8 cellular contexts compared by ENCODE assay signal in genomic region chr14:34715108-34715863, GRCh38. TPM values are rescaled to one million over a fixed set of nuclear protein-coding genes. Genes with fewer than 3 reads are reported as not detected.
A peak's percentile ranks its signal among the peaks of the same experiment; 100 is the strongest.
DNase-seq lines count a peak whose midpoint lies in the region; ATAC-seq and TF ChIP-seq lines count a peak whose summit lies in the region.

No MANE protein-coding gene starts in this region.

- WGBS in liver: 33% methylated on average over 9 of the region's 9 CpGs
- 51% methylated on average over 9 of the region's 9 CpGs for WGBS in thyroid gland, 2 donors

- no peak for TF ChIP-seq POLR2A in thyroid gland (IDR thresholded peaks at IDR 0.05)

- CTCF ChIA-PET in activated CD8-positive, alpha-beta memory T cell treated with anti-CD3 and anti-CD28 coated beads, Interleukin-2, amount 10 ng/mL, durations not matched to agents 7 days and 5 days (lab: Charles Lee): interaction anchor here (0.7 to 3.0 kb wide), 4 partner anchors 8 to 87 kb away, joined by 3 to 23 read pairs (median 4); no protein-coding TSS in a partner anchor

- peaks cover 0 to 28% (median 8%) of the 10 kb centered on the region in 4 donors for H3K4me1 ChIP-seq in liver (ENCODE audit: control insufficient read depth in 4 of 4, insufficient read depth in 4 of 4, low read length in 3 of 4)
- peaks cover 4 to 15% of the 10 kb centered on the region in 2 donors for H3K4me1 ChIP-seq in thyroid gland

- no peaks in the 10 kb centered on the region for H3K9me3 ChIP-seq in liver (ENCODE audit: control insufficient read depth in 4 of 4, low read length in 3 of 4)
- H3K9me3 ChIP-seq in thyroid gland: no peaks in the 10 kb centered on the region

- intact Hi-C loops in thyroid gland (cut with DNase I): no loop called here

- no peak for DNase-seq in activated CD8-positive, alpha-beta memory T cell treated with anti-CD3 and anti-CD28 coated beads, Interleukin-2, amount 10 ng/mL, durations not matched to agents 7 days and 5 days
- DNase-seq in activated CD8-positive, alpha-beta memory T cell treated with anti-CD3 and anti-CD28 coated beads for 24 hours: no peak
- no peak for DNase-seq in thyroid gland
- no peak for DNase-seq in pons (ENCODE audit: low spot score)
- no peak for DNase-seq in NCI-H226
- DNase-seq in activated CD4-positive, alpha-beta T cell treated with anti-CD3 and anti-CD28 coated beads, Interleukin-2, amount 50 U/mL, for 1 hour: no peak

- H3K27ac ChIP-seq in angular gyrus (ENCODE audit: low read depth, low read length): peak overlapping the region; percentile 95
- peak overlapping the region; percentile 97 to 98 for H3K27ac ChIP-seq in liver (ENCODE audit: low read depth in 1 of 2, low read length in 2 of 2)
- peak overlapping the region; percentile 96 to 99 (median 99) for H3K27ac ChIP-seq in thyroid gland

- peak overlapping the region; percentile 69 for H3K27ac Mint-ChIP-seq in activated CD8-positive, alpha-beta memory T cell treated with anti-CD3 and anti-CD28 coated beads, Interleukin-2, amount 10 ng/mL, durations not matched to agents 7 days and 5 days

- H3K4me3 ChIP-seq in liver (ENCODE audit: low read depth in 1 of 3, low read length in 3 of 3) (peak overlapping the region; percentile 57 to 75 (median 69)), thyroid gland (replicated peaks in 1 of 3) (peak overlapping the region; percentile 29 to 87 (median 76))

- H3K9me3 Mint-ChIP-seq in activated CD8-positive, alpha-beta memory T cell treated with anti-CD3 and anti-CD28 coated beads, Interleukin-2, amount 10 ng/mL, durations not matched to agents 7 days and 5 days (ENCODE audit: low read depth): no peaks in the 10 kb centered on the region

- TF ChIP-seq RAD21 in liver (IDR thresholded peaks at IDR 0.05): no peak

- no peaks in the 10 kb centered on the region for H3K27me3 ChIP-seq in liver (ENCODE audit: control insufficient read depth in 4 of 4, insufficient read depth in 4 of 4, low read length in 3 of 4)
- no peaks in the 10 kb centered on the region for H3K27me3 ChIP-seq in thyroid gland

- H3K9ac ChIP-seq in liver (ENCODE audit: low read depth in 1 of 2, low read length in 2 of 2): peak overlapping the region; percentile 73 to 74

- peaks cover 8% of the 10 kb centered on the region for H3K27me3 Mint-ChIP-seq in activated CD8-positive, alpha-beta memory T cell treated with anti-CD3 and anti-CD28 coated beads, Interleukin-2, amount 10 ng/mL, durations not matched to agents 7 days and 5 days

- ATAC-seq in activated CD8-positive, alpha-beta memory T cell treated with anti-CD3 and anti-CD28 coated beads, Interleukin-2, amount 10 ng/mL, durations not matched to agents 7 days and 5 days: no peak

- H3K36me3 ChIP-seq in liver (ENCODE audit: control insufficient read depth in 4 of 4, insufficient read depth in 3 of 4, low read depth in 1 of 4, low read length in 3 of 4) (peaks cover 2 to 8% (median 5%) of the 10 kb centered on the region in 4 donors), thyroid gland (no peaks in the 10 kb centered on the region)

- no peak for TF ChIP-seq CTCF in liver (IDR thresholded peaks at IDR 0.05; ENCODE audit: low read depth, low read length, missing input control)
- no peak for TF ChIP-seq CTCF in thyroid gland (IDR thresholded peaks at IDR 0.05)

- peaks cover 9% of the 10 kb centered on the region for H3K36me3 Mint-ChIP-seq in activated CD8-positive, alpha-beta memory T cell treated with anti-CD3 and anti-CD28 coated beads, Interleukin-2, amount 10 ng/mL, durations not matched to agents 7 days and 5 days

- H3K4me3 Mint-ChIP-seq in activated CD8-positive, alpha-beta memory T cell treated with anti-CD3 and anti-CD28 coated beads, Interleukin-2, amount 10 ng/mL, durations not matched to agents 7 days and 5 days: peak overlapping the region; percentile 92

- H3K4me1 Mint-ChIP-seq in activated CD8-positive, alpha-beta memory T cell treated with anti-CD3 and anti-CD28 coated beads, Interleukin-2, amount 10 ng/mL, durations not matched to agents 7 days and 5 days: peaks cover 17% of the 10 kb centered on the region

TF ChIP-seq in liver, 16 proteins besides CTCF, POLR2A, EP300 and RAD21:
- TF ChIP-seq JUND (IDR thresholded peaks at IDR 0.05) (no peak), YY1 (IDR thresholded peaks at IDR 0.05) (no peak), MAX (IDR thresholded peaks at IDR 0.05) (no peak), GABPA (IDR thresholded peaks at IDR 0.05 in 1 of 2, conservative IDR thresholded peaks at IDR 0.05 in 1 of 2) (no peak), HNF4A (conservative IDR thresholded peaks at IDR 0.05) (no peak), NR2F2 (IDR thresholded peaks at IDR 0.05) (no peak), FOXA1 (IDR thresholded peaks at IDR 0.05) (no peak), RXRA (IDR thresholded peaks at IDR 0.05) (no peak), TAF1 (conservative IDR thresholded peaks at IDR 0.05) (no peak), SP1 (IDR thresholded peaks at IDR 0.05) (no peak), FOXA2 (IDR thresholded peaks at IDR 0.05) (no peak), REST (IDR thresholded peaks at IDR 0.05) (no peak), HNF4G (IDR thresholded peaks at IDR 0.05) (no peak), EGR1 (IDR thresholded peaks at IDR 0.05; ENCODE audit: low read depth in 2 of 2) (no peak)
- TF ChIP-seq, protein P1, sequence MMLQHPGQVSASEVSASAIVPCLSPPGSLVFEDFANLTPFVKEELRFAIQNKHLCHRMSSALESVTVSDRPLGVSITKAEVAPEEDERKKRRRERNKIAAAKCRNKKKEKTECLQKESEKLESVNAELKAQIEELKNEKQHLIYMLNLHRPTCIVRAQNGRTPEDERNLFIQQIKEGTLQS (IDR thresholded peaks at IDR 0.05): no peak
- TF ChIP-seq, protein P2, sequence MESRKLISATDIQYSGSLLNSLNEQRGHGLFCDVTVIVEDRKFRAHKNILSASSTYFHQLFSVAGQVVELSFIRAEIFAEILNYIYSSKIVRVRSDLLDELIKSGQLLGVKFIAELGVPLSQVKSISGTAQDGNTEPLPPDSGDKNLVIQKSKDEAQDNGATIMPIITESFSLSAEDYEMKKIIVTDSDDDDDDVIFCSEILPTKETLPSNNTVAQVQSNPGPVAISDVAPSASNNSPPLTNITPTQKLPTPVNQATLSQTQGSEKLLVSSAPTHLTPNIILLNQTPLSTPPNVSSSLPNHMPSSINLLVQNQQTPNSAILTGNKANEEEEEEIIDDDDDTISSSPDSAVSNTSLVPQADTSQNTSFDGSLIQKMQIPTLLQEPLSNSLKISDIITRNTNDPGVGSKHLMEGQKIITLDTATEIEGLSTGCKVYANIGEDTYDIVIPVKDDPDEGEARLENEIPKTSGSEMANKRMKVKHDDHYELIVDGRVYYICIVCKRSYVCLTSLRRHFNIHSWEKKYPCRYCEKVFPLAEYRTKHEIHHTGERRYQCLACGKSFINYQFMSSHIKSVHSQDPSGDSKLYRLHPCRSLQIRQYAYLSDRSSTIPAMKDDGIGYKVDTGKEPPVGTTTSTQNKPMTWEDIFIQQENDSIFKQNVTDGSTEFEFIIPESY (IDR thresholded peaks at IDR 0.05): no peak
TF ChIP-seq in liver: peak in this region for 0.

RNA-seq across cellular contexts. Expression of gene CFL2, which starts 0.9 kb away (rescaled TPM):
- 1 to 10 TPM; 6.9 to 7.4 TPM for total RNA-seq in activated CD8-positive, alpha-beta memory T cell treated with anti-CD3 and anti-CD28 coated beads, Interleukin-2, amount 10 ng/mL, durations not matched to agents 7 days and 5 days
- total RNA-seq in liver: 10 to 100 TPM; 37.2 to 70.2 TPM
- polyA plus RNA-seq in liver: 10 to 100 TPM; 55.1 to 76.1 TPM
- 10 to 100 TPM; 33.0 to 75.7 (median 41.4) TPM for total RNA-seq in thyroid gland

Comparison
In these comparisons a context has a peak if more than half of its experiments do, and no peak if none do; other contexts are left out.
1. RNA of gene CFL2, which starts 0.9 kb away (total RNA-seq): 37.2 to 70.2 TPM in liver and 33.0 to 75.7 TPM in thyroid gland; 6.9 to 7.4 TPM in activated CD8-positive, alpha-beta memory T cell treated with anti-CD3 and anti-CD28 coated beads, Interleukin-2, amount 10 ng/mL, durations not matched to agents 7 days and 5 days; every median in the first group is over 4 times any median in the second.
2. Peak in every context shown above with its lines, with median percentiles within 50 percentile points of each other: H3K27ac ChIP-seq.